Comparison of ENCODE assay signal across 1 cellular context in the genomic region with DNA sequence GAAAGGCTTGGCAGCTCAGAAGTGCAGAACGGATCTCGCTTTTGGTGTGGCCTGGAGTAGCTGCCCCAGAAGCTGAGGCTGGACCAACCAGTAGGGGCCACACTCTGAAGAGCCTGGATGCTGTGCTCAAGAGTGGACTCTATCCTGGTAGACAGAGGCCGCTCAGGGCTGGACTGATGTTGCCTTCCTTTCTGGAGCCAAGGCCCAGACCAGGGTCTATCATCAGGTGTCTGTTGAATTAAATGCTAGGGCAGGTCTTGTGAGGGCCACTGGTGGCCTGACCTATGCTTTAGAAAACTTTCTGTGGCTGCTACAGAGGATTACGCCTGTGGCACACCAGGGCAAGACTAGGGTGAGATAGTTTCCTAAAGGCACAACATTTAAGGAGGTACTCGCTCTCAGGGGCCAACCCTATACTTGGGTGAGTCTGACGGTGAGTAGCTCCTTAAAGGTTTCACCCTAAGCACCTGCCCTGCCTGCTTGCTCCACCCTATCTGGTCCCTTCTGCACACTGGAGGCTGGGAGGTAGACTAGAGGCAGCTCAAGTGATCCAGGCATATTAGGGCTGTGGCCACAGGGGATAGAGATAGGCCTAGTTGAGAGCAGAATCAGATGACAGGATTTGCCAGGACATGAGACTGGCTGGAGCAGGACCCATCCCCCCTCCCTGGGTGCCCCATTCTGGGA.
TF ChIP-seq lines count a peak whose summit lies in the region.

No MANE protein-coding gene starts in this region.

TF ChIP-seq in IMR-90, 13 proteins besides CTCF, POLR2A, EP300 and RAD21:
- TF ChIP-seq RFX5 (IDR thresholded peaks at IDR 0.05; ENCODE audit: low read depth, low read length) = no peak
- TF ChIP-seq, protein P1, sequence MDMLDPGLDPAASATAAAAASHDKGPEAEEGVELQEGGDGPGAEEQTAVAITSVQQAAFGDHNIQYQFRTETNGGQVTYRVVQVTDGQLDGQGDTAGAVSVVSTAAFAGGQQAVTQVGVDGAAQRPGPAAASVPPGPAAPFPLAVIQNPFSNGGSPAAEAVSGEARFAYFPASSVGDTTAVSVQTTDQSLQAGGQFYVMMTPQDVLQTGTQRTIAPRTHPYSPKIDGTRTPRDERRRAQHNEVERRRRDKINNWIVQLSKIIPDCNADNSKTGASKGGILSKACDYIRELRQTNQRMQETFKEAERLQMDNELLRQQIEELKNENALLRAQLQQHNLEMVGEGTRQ (IDR thresholded peaks at IDR 0.05; ENCODE audit: low read depth, low read length) = no peak
- TF ChIP-seq BHLHE40 (IDR thresholded peaks at IDR 0.05; ENCODE audit: low read depth, low read length) = no peak
- no peak for TF ChIP-seq CHD1 (IDR thresholded peaks at IDR 0.05; ENCODE audit: low read depth, low read length)
- TF ChIP-seq, protein P2, sequence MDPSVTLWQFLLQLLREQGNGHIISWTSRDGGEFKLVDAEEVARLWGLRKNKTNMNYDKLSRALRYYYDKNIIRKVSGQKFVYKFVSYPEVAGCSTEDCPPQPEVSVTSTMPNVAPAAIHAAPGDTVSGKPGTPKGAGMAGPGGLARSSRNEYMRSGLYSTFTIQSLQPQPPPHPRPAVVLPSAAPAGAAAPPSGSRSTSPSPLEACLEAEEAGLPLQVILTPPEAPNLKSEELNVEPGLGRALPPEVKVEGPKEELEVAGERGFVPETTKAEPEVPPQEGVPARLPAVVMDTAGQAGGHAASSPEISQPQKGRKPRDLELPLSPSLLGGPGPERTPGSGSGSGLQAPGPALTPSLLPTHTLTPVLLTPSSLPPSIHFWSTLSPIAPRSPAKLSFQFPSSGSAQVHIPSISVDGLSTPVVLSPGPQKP (IDR thresholded peaks at IDR 0.05; ENCODE audit: borderline replicate concordance, low read depth, low read length) = no peak
- no peak for TF ChIP-seq NFE2L2 (IDR thresholded peaks at IDR 0.05; ENCODE audit: low read depth, low read length)
- TF ChIP-seq MAFK (IDR thresholded peaks at IDR 0.05; ENCODE audit: low read depth, low read length) = no peak
- TF ChIP-seq CEBPB (IDR thresholded peaks at IDR 0.05; ENCODE audit: low read depth, low read length) = no peak
TF ChIP-seq in IMR-90: peak in this region for 0.
